In genomic region chr10:50578949-50579348, GRCh38 we compare ENCODE assay signal across 20 cellular contexts.
"Had no signal": no experiment of that assay in that cellular context is flagged by ENCODE, and none has a peak within 500 bp of the region (broad histone marks: within the 10 kb centered on the region; RNA-seq: fewer than 3 reads in every experiment).

No MANE protein-coding gene starts in this region.

- H3K9me3 ChIP-seq: ascending aorta, thoracic aorta, upper lobe of right lung had no signal

- H3K4me3 Mint-ChIP-seq: neural crest cell, T-cell had no signal

- H3K36me3 ChIP-seq: ascending aorta, brain microvascular endothelial cell, heart left ventricle, thoracic aorta, upper lobe of right lung had no signal

- DNase-seq: activated gamma-delta T cell treated with Interleukin-2 at 50 U/mL for 16 hours; activated T-cell treated with anti-CD3 and anti-CD28 coated beads, Interleukin-2, amount 50 U/mL, for 1 hour; brain microvascular endothelial cell; central memory CD4-positive, alpha-beta T cell; heart left ventricle; islet precursor cell; left cardiac atrium; naive thymus-derived CD4-positive, alpha-beta T cell; posterior cingulate gyrus; retina; stimulated activated CD4-positive, alpha-beta T cell treated with anti-CD3 and anti-CD28 coated beads, Interleukin-2, amount 100 ng/mL, for 48 hours; stimulated activated CD8-positive, alpha-beta memory T cell treated with anti-CD3 and anti-CD28 coated beads, Interleukin-4, amount 100 ng/mL, for 48 hours; stimulated activated naive CD4-positive, alpha-beta T cell; T-cell; upper lobe of right lung had no signal

- H3K4me3 ChIP-seq: ascending aorta, coronary artery, heart left ventricle, thoracic aorta, upper lobe of right lung had no signal

- H3K27ac Mint-ChIP-seq: activated naive CD4-positive, alpha-beta T cell treated with anti-CD3 and anti-CD28 coated beads, Interleukin-2, amount 50 U/mL, for 72 hours had no signal

- H3K9me3 Mint-ChIP-seq: activated naive CD4-positive, alpha-beta T cell treated with anti-CD3 and anti-CD28 coated beads, Interleukin-2, amount 50 U/mL, for 72 hours; neural crest cell; T-cell had no signal

- H3K27me3 Mint-ChIP-seq: naive thymus-derived CD4-positive, alpha-beta T cell; T-cell had no signal

- H3K27me3 ChIP-seq: ascending aorta, brain microvascular endothelial cell, heart left ventricle, upper lobe of right lung had no signal

- ATAC-seq: activated naive CD4-positive, alpha-beta T cell treated with anti-CD3 and anti-CD28 coated beads, Interleukin-2, amount 50 U/mL, for 72 hours; heart left ventricle; left cardiac atrium; naive thymus-derived CD4-positive, alpha-beta T cell; T-cell; upper lobe of right lung had no signal

- H3K27ac ChIP-seq: ascending aorta, brain microvascular endothelial cell, coronary artery, thoracic aorta, upper lobe of right lung had no signal
